22 cellular contexts compared by ENCODE assay signal in genomic region chr6:53026526-53026925, GRCh38.
"Had no signal": no experiment of that assay in that cellular context is flagged by ENCODE, and none has a peak within 500 bp of the region (broad histone marks: within the 10 kb centered on the region; RNA-seq: fewer than 3 reads in every experiment).

No MANE protein-coding gene starts in this region.

- DNase-seq: activated CD4-positive, alpha-beta T cell treated with anti-CD3 and anti-CD28 coated beads, Interleukin-2, amount 50 U/mL, for 4 hours; activated effector memory CD4-positive, alpha-beta T cell treated with Interleukin-2 at 50 U/mL for 16 hours; activated naive CD4-positive, alpha-beta T cell treated with anti-CD3 and anti-CD28 coated beads for 36 hours; aorta; caudate nucleus; effector memory CD8-positive, alpha-beta T cell; gastrocnemius medialis; retina; sigmoid colon; SJCRH30; stimulated activated CD4-positive, alpha-beta T cell treated with anti-CD3 and anti-CD28 coated beads, Interleukin-15, amount 100 ng/mL, for 24 hours; stimulated activated CD8-positive, alpha-beta memory T cell treated with anti-CD3 and anti-CD28 coated beads, Interleukin-4, amount 100 ng/mL, for 48 hours; stimulated activated naive CD4-positive, alpha-beta T cell; T-helper 1 cell; tibial artery had no signal

- H3K4me3 Mint-ChIP-seq: activated naive CD4-positive, alpha-beta T cell treated with anti-CD3 and anti-CD28 coated beads for 36 hours; brain; effector memory CD8-positive, alpha-beta T cell; memory B cell; natural killer cell treated with Interleukin-12 subunit alpha and Interleukin-12 subunit beta and Interleukin-15 and Interleukin-18, amount 100 ng/mL, for 72 hours had no signal

- H3K27me3 Mint-ChIP-seq: brain; effector memory CD8-positive, alpha-beta T cell; memory B cell; natural killer cell treated with Interleukin-12 subunit alpha and Interleukin-12 subunit beta and Interleukin-15 and Interleukin-18, amount 100 ng/mL, for 72 hours; progenitor cell of endocrine pancreas had no signal

- H3K36me3 ChIP-seq: SJCRH30 had no signal

- H3K4me1 Mint-ChIP-seq: brain, memory B cell had no signal

- H3K27ac ChIP-seq: gastrocnemius medialis, sigmoid colon, SJCRH30, tibial artery had no signal

- H3K9me3 ChIP-seq: gastrocnemius medialis, sigmoid colon, SJCRH30, tibial artery had no signal

- H3K27ac Mint-ChIP-seq: activated naive CD4-positive, alpha-beta T cell treated with anti-CD3 and anti-CD28 coated beads for 36 hours; brain; effector memory CD8-positive, alpha-beta T cell; memory B cell; natural killer cell treated with Interleukin-12 subunit alpha and Interleukin-12 subunit beta and Interleukin-15 and Interleukin-18, amount 100 ng/mL, for 72 hours; progenitor cell of endocrine pancreas had no signal

- ATAC-seq: activated CD4-positive, CD25-positive, alpha-beta regulatory T cell treated with anti-CD3 and anti-CD28 coated beads, Interleukin-2, amount 50 U/mL, for 24 hours; effector memory CD8-positive, alpha-beta T cell; esophagus mucosa; gastrocnemius medialis; natural killer cell treated with Interleukin-12 subunit alpha and Interleukin-12 subunit beta and Interleukin-15 and Interleukin-18, amount 100 ng/mL, for 72 hours had no signal

- H3K4me3 ChIP-seq: gastrocnemius medialis, sigmoid colon, SJCRH30, smooth muscle cell, tibial artery had no signal

- H3K9me3 Mint-ChIP-seq: activated naive CD4-positive, alpha-beta T cell treated with anti-CD3 and anti-CD28 coated beads for 36 hours; brain; effector memory CD8-positive, alpha-beta T cell; memory B cell; natural killer cell treated with Interleukin-12 subunit alpha and Interleukin-12 subunit beta and Interleukin-15 and Interleukin-18, amount 100 ng/mL, for 72 hours had no signal

- H3K27me3 ChIP-seq: gastrocnemius medialis, sigmoid colon, SJCRH30, tibial artery had no signal
